25 cellular contexts compared by ENCODE assay signal in genomic region chr11:108766596-108767173, GRCh38.
DNase-seq lines count a peak whose midpoint lies in the region; ATAC-seq, FAIRE-seq and TF ChIP-seq lines count a peak whose summit lies in the region.
"Had no signal": no experiment of that assay in that cellular context is flagged by ENCODE, and none has a peak within 500 bp of the region (broad histone marks: within the 10 kb centered on the region; RNA-seq: fewer than 3 reads in every experiment).

No MANE protein-coding gene starts in this region.

- H3K79me2 ChIP-seq in astrocyte (ENCODE audit: insufficient read depth, low read length), result peaks cover 31% of the 10 kb centered on the region

- peaks cover 7% of the 10 kb centered on the region for H4K20me1 ChIP-seq in astrocyte (ENCODE audit: insufficient read depth, low read length)

- TF ChIP-seq CTCF in astrocyte (IDR thresholded peaks at IDR 0.05; ENCODE audit: insufficient read depth, low read depth, low read length), result no peak
- no peak for TF ChIP-seq CTCF in epithelial cell of proximal tubule (conservative IDR thresholded peaks at IDR 0.05; ENCODE audit: low read depth, low read length)
- no peak for TF ChIP-seq CTCF in chondrocyte (IDR thresholded peaks at IDR 0.05)

- in situ Hi-C loops in ACHN (cut with HindIII; ENCODE audit: low pct_ligation_motif_present, low pct_unique_long_range_greater_than_20kb, low sequenced_read_pairs), result no loop called here

- H3K9me3 ChIP-seq in astrocyte (ENCODE audit: insufficient read depth, low read depth, low read length), result no peaks in the 10 kb centered on the region
- H3K9me3 ChIP-seq: SK-N-SH had no signal

- H3K4me1 Mint-ChIP-seq in astrocyte (ENCODE audit: low read depth, unreplicated experiment) (no peaks in the 10 kb centered on the region), chondrocyte (ENCODE audit: low read depth) (peaks cover 12% of the 10 kb centered on the region)

- H3K27ac Mint-ChIP-seq in astrocyte (ENCODE audit: unreplicated experiment), result no peak overlapping the region
- no peak overlapping the region for H3K27ac Mint-ChIP-seq in chondrocyte (ENCODE audit: unreplicated experiment)

- H3K27ac ChIP-seq in astrocyte (ENCODE audit: low read depth, low read length), result no peak overlapping the region

- no peaks in the 10 kb centered on the region for H3K4me1 ChIP-seq in astrocyte (ENCODE audit: insufficient read depth, low read length)
- H3K4me1 ChIP-seq: Caco-2 had no signal

- H3K4me2 ChIP-seq in astrocyte (ENCODE audit: low read length), result no peak overlapping the region
- H3K4me2 ChIP-seq: SK-N-SH had no signal

- H2AFZ ChIP-seq in astrocyte (ENCODE audit: low read depth, low read length), result no peak overlapping the region

- no peak overlapping the region for H3K9ac ChIP-seq in astrocyte (ENCODE audit: low read length)
- H3K9ac ChIP-seq: SK-N-SH had no signal

- H3K9me3 Mint-ChIP-seq in astrocyte (ENCODE audit: unreplicated experiment), result no peaks in the 10 kb centered on the region
- H3K9me3 Mint-ChIP-seq in chondrocyte (ENCODE audit: low read depth), result peaks cover 3% of the 10 kb centered on the region

- no peaks in the 10 kb centered on the region for H3K27me3 ChIP-seq in astrocyte (ENCODE audit: insufficient read depth, low read length)
- H3K27me3 ChIP-seq: MG63 had no signal

- H3K27me3 Mint-ChIP-seq in astrocyte (ENCODE audit: low read depth, unreplicated experiment), result no peaks in the 10 kb centered on the region
- H3K27me3 Mint-ChIP-seq in chondrocyte (ENCODE audit: low read depth), result no peaks in the 10 kb centered on the region
- H3K27me3 Mint-ChIP-seq: CD4-positive, CD25-positive, alpha-beta regulatory T cell had no signal

- peak; percentile 20 for FAIRE-seq in astrocyte (lab: Jason Lieb, UNC)
- FAIRE-seq: GM12878, H54 had no signal

- DNase-seq in ACHN (peak; percentile 19), astrocyte (ENCODE audit: low read depth) (no peak), epithelial cell of proximal tubule (ENCODE audit: low read depth) (peak; percentile 59), kidney tubule cell (ENCODE audit: low spot score) (peak; percentile 83), chondrocyte (ENCODE audit: low spot score) (no peak)
- DNase-seq: 8988T; Caco-2; CD4-positive, CD25-positive, alpha-beta regulatory T cell; DMS 273 treated with DMSO at 0.1 percent for 48 hours; DMS79; EL; GDM1; KG1; MG63; NCI-H1105 treated with DMSO at 0.1 percent for 48 hours; NCI-H146; NCI-H1930; NCI-H2107; NCI-H524 treated with DMSO at 0.1 percent for 48 hours; NCI-H774; SK-N-SH had no signal

- ATAC-seq in GM19324 (IDR thresholded peaks at IDR 0.05; ENCODE audit: low FRiP score, unreplicated experiment) (no peak), HG02884 (IDR thresholded peaks at IDR 0.05; ENCODE audit: unreplicated experiment) (no peak)
- ATAC-seq: GM12878 had no signal

- H3K36me3 Mint-ChIP-seq in astrocyte (ENCODE audit: low read depth, unreplicated experiment) (peaks cover 4% of the 10 kb centered on the region), chondrocyte (ENCODE audit: low read depth) (peaks cover 5% of the 10 kb centered on the region)

- no peaks in the 10 kb centered on the region for H3K36me3 ChIP-seq in astrocyte (ENCODE audit: insufficient read depth, low read length)
- H3K36me3 ChIP-seq: MG63 had no signal

- H3K4me3 Mint-ChIP-seq in astrocyte (ENCODE audit: unreplicated experiment) (no peak overlapping the region), chondrocyte (ENCODE audit: unreplicated experiment) (no peak overlapping the region)
- H3K4me3 Mint-ChIP-seq: CD4-positive, CD25-positive, alpha-beta regulatory T cell had no signal

- H3K4me3 ChIP-seq in astrocyte (ENCODE audit: insufficient read depth, low read depth, low read length) (no peak overlapping the region), epithelial cell of proximal tubule (ENCODE audit: low read depth, low read length) (no peak overlapping the region)
- H3K4me3 ChIP-seq: GM12878, MG63 had no signal

Comparison
In these comparisons a context has a peak if more than half of its experiments do, and no peak if none do; other contexts are left out.
1. DNase-seq: peak in ACHN (single experiment), epithelial cell of proximal tubule (single experiment) and kidney tubule cell (single experiment); none in astrocyte (single experiment) and chondrocyte (single experiment).